In the genomic region with DNA sequence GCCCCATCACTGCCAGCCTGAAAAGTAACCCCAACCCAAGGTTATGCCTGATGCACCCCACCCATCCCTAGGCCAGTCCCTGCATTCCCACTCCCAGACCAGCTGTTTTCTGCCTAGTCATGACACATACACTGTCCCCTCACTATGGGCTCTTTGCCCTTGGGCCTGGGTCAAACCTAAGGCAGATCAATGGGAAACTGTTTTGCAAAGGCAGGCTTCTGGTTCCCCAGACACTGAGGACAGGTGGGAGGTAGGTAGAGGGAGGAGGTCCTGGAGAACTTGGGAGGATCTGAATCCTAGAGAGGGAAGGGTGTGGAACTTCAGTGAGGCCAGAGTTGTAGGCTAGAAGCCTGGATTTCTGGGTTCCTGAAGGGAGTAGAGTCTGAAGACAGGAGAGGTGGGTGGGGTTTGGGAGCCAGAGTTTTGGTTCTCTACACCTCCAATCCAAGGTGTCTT, we compare ENCODE assay signal across 9 cellular contexts. TPM values are rescaled to one million over a fixed set of nuclear protein-coding genes. Genes with fewer than 3 reads are reported as not detected.
DNase-seq lines count a peak whose midpoint lies in the region; ATAC-seq and TF ChIP-seq lines count a peak whose summit lies in the region.
"Had no signal": no experiment of that assay in that cellular context is flagged by ENCODE, and none has a peak within 500 bp of the region (broad histone marks: within the 10 kb centered on the region; RNA-seq: fewer than 3 reads in every experiment).

No MANE protein-coding gene starts in this region.

- H3K36me3 Mint-ChIP-seq in activated naive CD4-positive, alpha-beta T cell treated with anti-CD3 and anti-CD28 coated beads, Interleukin-2, amount 50 U/mL, for 24 hours: peaks cover 7% of the 10 kb centered on the region
- H3K36me3 Mint-ChIP-seq in memory B cell (peaks cover 22% of the 10 kb centered on the region), type B pancreatic cell (peaks cover 29% of the 10 kb centered on the region)

- POLR2A ChIA-PET in GM10248 (lab: Yijun Ruan, JAX): interaction anchor here (1.3 kb wide), 1 partner anchor 93 kb away, joined by 5 read pairs; a partner anchor contains a TSS

- H3K4me3 ChIP-seq in body of pancreas: no peak overlapping the region

- peaks cover 60% of the 10 kb centered on the region for H3K4me1 Mint-ChIP-seq in activated naive CD4-positive, alpha-beta T cell treated with anti-CD3 and anti-CD28 coated beads, Interleukin-2, amount 50 U/mL, for 24 hours
- H3K4me1 Mint-ChIP-seq in memory B cell: peaks cover 48% of the 10 kb centered on the region
- peaks cover 42% of the 10 kb centered on the region for H3K4me1 Mint-ChIP-seq in type B pancreatic cell (ENCODE audit: unreplicated experiment)

- CTCF ChIA-PET in GM10248 (lab: Yijun Ruan, JAX): interaction anchor here (1.3 to 11.4 kb wide), 2 partner anchors 11 to 36 kb away, joined by 3 to 73 read pairs; a partner anchor contains a TSS

- no peaks in the 10 kb centered on the region for H3K27me3 ChIP-seq in body of pancreas

- H3K27me3 Mint-ChIP-seq in activated naive CD4-positive, alpha-beta T cell treated with anti-CD3 and anti-CD28 coated beads, Interleukin-2, amount 50 U/mL, for 24 hours: no peaks in the 10 kb centered on the region
- no peaks in the 10 kb centered on the region for H3K27me3 Mint-ChIP-seq in memory B cell
- no peaks in the 10 kb centered on the region for H3K27me3 Mint-ChIP-seq in type B pancreatic cell

- H3K9me3 ChIP-seq in body of pancreas: no peaks in the 10 kb centered on the region

- peak overlapping the region; percentile 86 to 93 (median 90) for H3K27ac ChIP-seq in body of pancreas

- ATAC-seq in body of pancreas: no peak
- ATAC-seq in memory B cell (ENCODE audit: low read depth): no peak
- no peak for ATAC-seq in HG02571 (IDR thresholded peaks at IDR 0.05; ENCODE audit: unreplicated experiment)

- H3K4me3 Mint-ChIP-seq in activated naive CD4-positive, alpha-beta T cell treated with anti-CD3 and anti-CD28 coated beads, Interleukin-2, amount 50 U/mL, for 24 hours: peak overlapping the region; percentile 96
- peak overlapping the region; percentile 100 for H3K4me3 Mint-ChIP-seq in memory B cell
- peak overlapping the region; percentile 98 for H3K4me3 Mint-ChIP-seq in type B pancreatic cell

- peak overlapping the region; percentile 86 for H3K27ac Mint-ChIP-seq in activated naive CD4-positive, alpha-beta T cell treated with anti-CD3 and anti-CD28 coated beads, Interleukin-2, amount 50 U/mL, for 24 hours
- H3K27ac Mint-ChIP-seq in memory B cell (peak overlapping the region; percentile 97), type B pancreatic cell (peak overlapping the region; percentile 39)

- no peak for TF ChIP-seq POLR2A in body of pancreas (IDR thresholded peaks at IDR 0.05)

- H3K9me3 Mint-ChIP-seq in activated naive CD4-positive, alpha-beta T cell treated with anti-CD3 and anti-CD28 coated beads, Interleukin-2, amount 50 U/mL, for 24 hours: no peaks in the 10 kb centered on the region
- H3K9me3 Mint-ChIP-seq in memory B cell: no peaks in the 10 kb centered on the region
- no peaks in the 10 kb centered on the region for H3K9me3 Mint-ChIP-seq in type B pancreatic cell

- DNase-seq in activated naive CD4-positive, alpha-beta T cell treated with Interleukin-2 at 50 U/mL for 16 hours: no peak
- DNase-seq in body of pancreas: no peak
- DNase-seq in memory B cell (ENCODE audit: low spot score in 2 of 2): no peak
- no peak for DNase-seq in type B pancreatic cell (ENCODE audit: extremely low spot score, unreplicated experiment)
- no peak for DNase-seq in GM10248 (ENCODE audit: extremely low spot score)
- DNase-seq in mesenteric fat pad (ENCODE audit: low spot score): no peak

- no peak for TF ChIP-seq CTCF in body of pancreas (IDR thresholded peaks at IDR 0.05)
- TF ChIP-seq CTCF in type B pancreatic cell (conservative IDR thresholded peaks at IDR 0.05): no peak
- TF ChIP-seq CTCF in GM10248 (IDR thresholded peaks at IDR 0.05; ENCODE audit: control extremely low read depth, extremely low read depth, low read depth, missing control alignments): no peak

- peaks cover 62% of the 10 kb centered on the region for H3K4me1 ChIP-seq in body of pancreas

- intact Hi-C loops in body of pancreas (cut with DNase I): no loop called here

- H3K36me3 ChIP-seq in body of pancreas (replicated peaks in 1 of 2; ENCODE audit: insufficient read depth in 1 of 2, low read depth in 2 of 2): peaks cover 9 to 14% of the 10 kb centered on the region in 2 donors

RNA-seq across cellular contexts. Expression of a gene that starts 2.1 kb away (rescaled TPM):
- total RNA-seq in body of pancreas: 10 to 100 TPM; 68.9 to 92.9 TPM
- 294 and 381 TPM in 2 replicates for total RNA-seq in type B pancreatic cell (ENCODE audit: low replicate concordance)
- 408 TPM for total RNA-seq in mesenteric fat pad

RNA-seq across cellular contexts. Expression of a gene that starts 5.2 kb away (rescaled TPM):
- total RNA-seq in body of pancreas: 10 to 100 TPM; 23.6 to 40.5 TPM
- total RNA-seq in type B pancreatic cell (ENCODE audit: low replicate concordance): 101 and 138 TPM in 2 replicates
- total RNA-seq in mesenteric fat pad: 123 TPM

RNA-seq across cellular contexts. Expression of a gene that starts 5.5 kb away (rescaled TPM):
- total RNA-seq in body of pancreas: 10 to 100 TPM in 1 of 2 donors, 1 to 10 TPM in 1; 6.7 to 12.9 TPM
- total RNA-seq in type B pancreatic cell (ENCODE audit: low replicate concordance): 20.7 and 46.7 TPM in 2 replicates
- total RNA-seq in mesenteric fat pad: 14.8 TPM

RNA-seq across cellular contexts. Expression of a gene that starts 11.1 kb away (rescaled TPM):
- not detected for total RNA-seq in body of pancreas
- total RNA-seq in type B pancreatic cell (ENCODE audit: low replicate concordance): 0.41 and 0.81 TPM in 2 replicates
- not detected for total RNA-seq in mesenteric fat pad

RNA-seq across cellular contexts. Expression of a gene that starts 12.7 kb away (rescaled TPM):
- total RNA-seq in body of pancreas (not detected), type B pancreatic cell (ENCODE audit: low replicate concordance) (2.5 and 16.2 TPM in 2 replicates), mesenteric fat pad (not detected)
- total RNA-seq: HT-29 had no signal

Comparison
In these comparisons a context has a peak if more than half of its experiments do, and no peak if none do; other contexts are left out.
1. H3K27ac Mint-ChIP-seq: peak in every context shown above with its lines; median percentile 97 in memory B cell; 86 in activated naive CD4-positive, alpha-beta T cell treated with anti-CD3 and anti-CD28 coated beads, Interleukin-2, amount 50 U/mL, for 24 hours; 39 in type B pancreatic cell.